Comparison of ENCODE assay signal across 30 cellular contexts in the genomic region with DNA sequence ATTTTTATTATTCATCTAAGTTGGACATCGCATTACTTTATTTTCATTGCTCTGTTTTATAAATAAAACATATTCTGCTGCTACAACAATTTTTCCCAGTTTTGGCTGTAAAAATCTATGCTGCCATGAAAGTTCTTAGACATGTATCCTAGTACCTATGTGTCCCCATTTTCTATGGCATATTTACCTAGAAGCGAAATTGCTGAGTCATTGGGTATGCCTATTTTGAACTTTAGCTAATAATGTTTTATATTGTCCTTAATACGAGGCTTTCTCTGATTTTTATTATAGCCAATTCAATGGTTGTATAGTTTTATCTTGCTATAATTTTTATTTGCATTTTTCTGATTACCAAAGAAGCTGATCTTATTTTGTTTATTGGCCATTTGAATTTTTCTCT.
"Had no signal": no experiment of that assay in that cellular context is flagged by ENCODE, and none has a peak within 500 bp of the region (broad histone marks: within the 10 kb centered on the region; RNA-seq: fewer than 3 reads in every experiment).

No MANE protein-coding gene starts in this region.

- ATAC-seq: naive thymus-derived CD4-positive, alpha-beta T cell; natural killer cell; psoas muscle; right cardiac atrium; sciatic nerve; stimulated activated memory B cell treated with anti-CD40 and anti-IgM and Interleukin-4, amounts not matched to agents 10 μg/mL and 1 μg/mL and 100 μg/mL, for 72 hours; stimulated activated naive CD8-positive, alpha-beta T cell treated with anti-CD3 and anti-CD28 coated beads, Interleukin-15, Interleukin-2, amounts not matched to agents 100 U/mL and 50 U/mL, for 24 hours had no signal

- H3K4me1 Mint-ChIP-seq: naive thymus-derived CD4-positive, alpha-beta T cell; natural killer cell; nephron; neural progenitor cell; stimulated activated memory B cell treated with anti-CD40 and anti-IgM and Interleukin-4, amounts not matched to agents 10 μg/mL and 1 μg/mL and 100 μg/mL, for 72 hours had no signal

- H3K36me3 ChIP-seq: neural progenitor cell, ovary, spleen, stomach, thoracic aorta, thyroid gland, tibial nerve, upper lobe of left lung, uterus had no signal

- H3K9me3 Mint-ChIP-seq: nephron; stimulated activated memory B cell treated with anti-CD40 and anti-IgM and Interleukin-4, amounts not matched to agents 10 μg/mL and 1 μg/mL and 100 μg/mL, for 72 hours had no signal

- DNase-seq: naive thymus-derived CD4-positive, alpha-beta T cell; natural killer cell; occipital lobe; ovary; posterior cingulate gyrus; psoas muscle; right cardiac atrium; spleen; stimulated activated CD4-positive, alpha-beta T cell treated with anti-CD3 and anti-CD28 coated beads, Interleukin-12 subunit alpha, Interleukin-12 subunit beta, amount 100 ng/mL, for 4 hours; stimulated activated CD4-positive, alpha-beta T cell treated with anti-CD3 and anti-CD28 coated beads, Interleukin-1b, Interleukin-23, amount 100 ng/mL, for 48 hours; stimulated activated CD4-positive, alpha-beta T cell treated with anti-CD3 and anti-CD28 coated beads, Interleukin-4, amount 100 ng/mL, for 1 hour; stimulated activated CD4-positive, alpha-beta T cell treated with anti-CD3 and anti-CD28 coated beads, Interleukin-4, amount 100 ng/mL, for 4 hours; stimulated activated CD8-positive, alpha-beta memory T cell treated with anti-CD3 and anti-CD28 coated beads, Interleukin-4, amount 100 ng/mL, for 48 hours; stimulated activated naive CD4-positive, alpha-beta T cell; stimulated activated naive CD8-positive, alpha-beta T cell treated with anti-CD3 and anti-CD28 coated beads, Interleukin-15, Interleukin-2, amounts not matched to agents 100 U/mL and 50 U/mL, for 24 hours; stomach; thyroid gland; trophoblast cell; upper lobe of left lung; uterus had no signal

- H3K4me3 ChIP-seq: neural progenitor cell, ovary, psoas muscle, skin epidermis, smooth muscle cell, spleen, stomach, thoracic aorta, thyroid gland, tibial nerve, upper lobe of left lung, uterus had no signal

- H3K27me3 Mint-ChIP-seq: progenitor cell of endocrine pancreas had no signal

- H3K4me2 ChIP-seq: neural progenitor cell, smooth muscle cell had no signal

- H3K27ac Mint-ChIP-seq: naive thymus-derived CD4-positive, alpha-beta T cell; natural killer cell; nephron; neural progenitor cell; progenitor cell of endocrine pancreas; stimulated activated memory B cell treated with anti-CD40 and anti-IgM and Interleukin-4, amounts not matched to agents 10 μg/mL and 1 μg/mL and 100 μg/mL, for 72 hours had no signal

- H3K4me1 ChIP-seq: neural progenitor cell, parathyroid adenoma, psoas muscle, spleen, stomach, thyroid gland, tibial nerve, upper lobe of left lung, uterus had no signal

- H3K9ac ChIP-seq: neural progenitor cell, parathyroid adenoma had no signal

- H2AFZ ChIP-seq: neural progenitor cell, parathyroid adenoma had no signal

- H3K27ac ChIP-seq: neural progenitor cell, ovary, parathyroid adenoma, psoas muscle, skin epidermis, spleen, stomach, thoracic aorta, thyroid gland, tibial nerve, upper lobe of left lung, uterus had no signal

- H3K36me3 Mint-ChIP-seq: natural killer cell; neural progenitor cell; stimulated activated memory B cell treated with anti-CD40 and anti-IgM and Interleukin-4, amounts not matched to agents 10 μg/mL and 1 μg/mL and 100 μg/mL, for 72 hours had no signal

- H3K27me3 ChIP-seq: neural progenitor cell, ovary, spleen, stomach, thyroid gland, tibial nerve, upper lobe of left lung, uterus had no signal

- H3K4me3 Mint-ChIP-seq: naive thymus-derived CD4-positive, alpha-beta T cell; natural killer cell; nephron; neural progenitor cell; stimulated activated memory B cell treated with anti-CD40 and anti-IgM and Interleukin-4, amounts not matched to agents 10 μg/mL and 1 μg/mL and 100 μg/mL, for 72 hours had no signal

- H3K79me2 ChIP-seq: parathyroid adenoma had no signal

- H3K9me3 ChIP-seq: ovary, psoas muscle, stomach, thoracic aorta, thyroid gland, tibial nerve, upper lobe of left lung, uterus had no signal
